ENCODE assay signal across 9 cellular contexts in genomic region chr15:63042879-63043340, GRCh38. TPM values are rescaled to one million over a fixed set of nuclear protein-coding genes. Genes with fewer than 3 reads are reported as not detected.
DNase-seq lines count a peak whose midpoint lies in the region; ATAC-seq and TF ChIP-seq lines count a peak whose summit lies in the region.
"Had no signal": no experiment of that assay in that cellular context is flagged by ENCODE, and none has a peak within 500 bp of the region (broad histone marks: within the 10 kb centered on the region; RNA-seq: fewer than 3 reads in every experiment).

No MANE protein-coding gene starts in this region.

- ATAC-seq in gastrocnemius medialis = peak; percentile 12 to 13
- no peak for ATAC-seq in GM19395 (IDR thresholded peaks at IDR 0.05; ENCODE audit: unreplicated experiment)

- peaks cover 28% of the 10 kb centered on the region for H3K23me2 ChIP-seq in H9 (ENCODE audit: insufficient read length, low read depth, low read length, poor library complexity, severe bottlenecking)

- peaks cover 7% of the 10 kb centered on the region for H3K27me3 Mint-ChIP-seq in H9 (ENCODE audit: low read depth)

- H3K4me3 ChIP-seq in right atrium auricular region = peak overlapping the region; percentile 63 to 77
- peak overlapping the region; percentile 71 to 93 (median 83) for H3K4me3 ChIP-seq in gastrocnemius medialis

- WGBS in H9 (ENCODE audit: extremely low coverage, insufficient read length, low lambda C conversion rate) = no CpG with 5 or more reads among the region's 31 CpGs

- H3K14ac ChIP-seq in H9 (ENCODE audit: insufficient read depth, low read length) = peak overlapping the region; percentile 98

- H3T11ph ChIP-seq in H9 (ENCODE audit: low read length) = no peak overlapping the region

- in situ Hi-C loops in gastrocnemius medialis (cut with MboI; ENCODE audit: low sequenced_read_pairs in 4 of 4) = no loop called here

- H3K36me3 ChIP-seq in right atrium auricular region (peaks cover 49% of the 10 kb centered on the region), gastrocnemius medialis (no peaks in the 10 kb centered on the region)

- no peak overlapping the region for H4K91ac ChIP-seq in H9 (ENCODE audit: insufficient read length, low read depth, low read length)

- H3K36me3 Mint-ChIP-seq in H9 (ENCODE audit: insufficient read depth in 1 of 3, low read depth in 3 of 3) = peaks cover 24 to 52% (median 46%) of the 10 kb centered on the region in 3 experiments

- no peak for DNase-seq in H9
- DNase-seq in activated T-cell treated with anti-CD3 and anti-CD28 coated beads, Interleukin-2, amount 50 U/mL, for 48 hours = peak; percentile 29 to 34
- no peak for DNase-seq in right atrium auricular region (ENCODE audit: low spot score)
- no peak for DNase-seq in gastrocnemius medialis
- DNase-seq in dedifferentiated amniotic fluid mesenchymal stem cell (ENCODE audit: extremely low spot score) = no peak
- DNase-seq in NCI-H1436 treated with DMSO at 0.1 percent for 48 hours (lab: John Stamatoyannopoulos, UW) = no peak
- DNase-seq in NCI-H748 treated with DMSO at 0.1 percent for 48 hours (lab: John Stamatoyannopoulos, UW) = no peak

- H3K18ac ChIP-seq in H9 (ENCODE audit: insufficient read length, low read depth, low read length) = peak overlapping the region; percentile 91

- no peak for TF ChIP-seq CTCF in H9 (conservative IDR thresholded peaks at IDR 0.05)
- TF ChIP-seq CTCF in right atrium auricular region (IDR thresholded peaks at IDR 0.05) = no peak
- TF ChIP-seq CTCF in gastrocnemius medialis (IDR thresholded peaks at IDR 0.05 in 4 of 5, conservative IDR thresholded peaks at IDR 0.05 in 1 of 5) = no peak

- no peak overlapping the region for H4K5ac ChIP-seq in H9 (ENCODE audit: insufficient read length, low read depth, low read length)

- H3K4me3 Mint-ChIP-seq in H9 = peak overlapping the region; percentile 97 to 99

- H3K79me2 ChIP-seq in H9 (ENCODE audit: insufficient read depth, low read length) = peaks cover 9% of the 10 kb centered on the region; the same call in 1 of the 2 replicates

- H2BK20ac ChIP-seq in H9 (ENCODE audit: low read depth, low read length, poor library complexity, severe bottlenecking) = no peak overlapping the region

- intact Hi-C loops in gastrocnemius medialis (cut with DNase I; ENCODE audit: low total_unique reads) = loop anchor here (10.0 kb wide), 2 partner anchors 112 to 462 kb away; partner anchors contain the start of genes RPS27L and USP3

- no peak for TF ChIP-seq POLR2A in gastrocnemius medialis (IDR thresholded peaks at IDR 0.05)

- H3K79me1 ChIP-seq in H9 (ENCODE audit: insufficient read depth, low read depth, low read length, poor library complexity, severe bottlenecking) = no peaks in the 10 kb centered on the region

- H2BK15ac ChIP-seq in H9 (ENCODE audit: low read depth, low read length) = no peak overlapping the region

- H3K27me3 ChIP-seq in H9 (ENCODE audit: insufficient read depth, low read length) (no peaks in the 10 kb centered on the region; the same call in 1 of the 2 replicates), right atrium auricular region (no peaks in the 10 kb centered on the region), gastrocnemius medialis (peaks cover 0 to 28% (median 6%) of the 10 kb centered on the region in 3 donors)

- H2BK12ac ChIP-seq in H9 (ENCODE audit: insufficient read length, low read depth, low read length) = no peak overlapping the region

- no peak overlapping the region for H2AFZ ChIP-seq in H9 (ENCODE audit: low read length)

- H2BK5ac ChIP-seq in H9 (ENCODE audit: insufficient read length, low read length) = no peak overlapping the region

- no peak overlapping the region for H4K8ac ChIP-seq in H9 (replicated peaks; ENCODE audit: insufficient read length, low read depth, low read length)

- H3K9me3 ChIP-seq in H9 (ENCODE audit: control insufficient read depth, low read depth, low read length) = no peaks in the 10 kb centered on the region
- H3K9me3 ChIP-seq in right atrium auricular region = no peaks in the 10 kb centered on the region
- no peaks in the 10 kb centered on the region for H3K9me3 ChIP-seq in gastrocnemius medialis

- H2BK120ac ChIP-seq in H9 (ENCODE audit: low read depth, low read length, poor library complexity, severe bottlenecking) = peak overlapping the region; percentile 14

- no peak overlapping the region for H2AK5ac ChIP-seq in H9 (ENCODE audit: insufficient read length, low read length)

- H3K9ac ChIP-seq in H9 (ENCODE audit: extremely low read depth, insufficient read length, low read length) = peak overlapping the region; percentile 96
- H3K9ac ChIP-seq: KMS-11 had no signal

- peaks cover 15% of the 10 kb centered on the region for H3K4me1 ChIP-seq in H9 (ENCODE audit: insufficient read depth, low read length)
- H3K4me1 ChIP-seq in right atrium auricular region = peaks cover 0 to 40% of the 10 kb centered on the region in 2 donors
- peaks cover 35 to 44% of the 10 kb centered on the region in 2 donors for H3K4me1 ChIP-seq in gastrocnemius medialis

- H4K20me1 ChIP-seq in H9 (ENCODE audit: control insufficient read depth, insufficient read depth, insufficient read length) = no peaks in the 10 kb centered on the region

- H3K27ac Mint-ChIP-seq in H9 = peak overlapping the region; percentile 78 to 96 (median 86)

- peak overlapping the region; percentile 62 for H3K4me2 ChIP-seq in H9 (ENCODE audit: insufficient read depth, insufficient read length, low read length)
- H3K4me2 ChIP-seq: KMS-11 had no signal

- peaks cover 59 to 61% of the 10 kb centered on the region in 2 experiments for H3K4me1 Mint-ChIP-seq in H9

- peaks cover 0 to 7% of the 10 kb centered on the region in 2 experiments; a peak in 2 of 5 replicates for H3K9me3 Mint-ChIP-seq in H9

- H3K23ac ChIP-seq in H9 (ENCODE audit: insufficient read length, low read depth, low read length) = peak overlapping the region; percentile 14

- H3K56ac ChIP-seq in H9 (ENCODE audit: insufficient read length, low read depth, low read length) = no peak overlapping the region

- H3K27ac ChIP-seq in H9 (ENCODE audit: insufficient read length, low read depth, low read length) = no peak overlapping the region
- H3K27ac ChIP-seq in right atrium auricular region = peak overlapping the region; percentile 95 to 97
- H3K27ac ChIP-seq in gastrocnemius medialis = peak overlapping the region; percentile 86 to 96 (median 91)
- H3K27ac ChIP-seq: KMS-11 had no signal

- H3K4ac ChIP-seq in H9 (ENCODE audit: low read depth, low read length) = peak overlapping the region; percentile 24; the same call in 1 of the 2 replicates

RNA-seq across cellular contexts. Expression of gene TPM1, which starts 0.4 kb away (rescaled TPM):
- total RNA-seq in H9 (2021) = 731 and 748 TPM in 2 replicates
- 1,000 to 10,000 TPM; 5,368 to 7,988 TPM for total RNA-seq in right atrium auricular region
- 1,000 to 10,000 TPM in 1 of 4 donors, 100 to 1,000 TPM in 3; 656 to 1,383 (median 909) TPM for total RNA-seq in gastrocnemius medialis

Comparison
In these comparisons a context has a peak if more than half of its experiments do, and no peak if none do; other contexts are left out.
1. DNase-seq: peak in activated T-cell treated with anti-CD3 and anti-CD28 coated beads, Interleukin-2, amount 50 U/mL, for 48 hours (2 of 2); none in H9 (single experiment), right atrium auricular region (single experiment), gastrocnemius medialis (0 of 2), dedifferentiated amniotic fluid mesenchymal stem cell (single experiment), NCI-H1436 treated with DMSO at 0.1 percent for 48 hours (single experiment) and NCI-H748 treated with DMSO at 0.1 percent for 48 hours (single experiment).